In genomic region chr5:14158890-14159666, GRCh38 we compare ENCODE assay signal across 17 cellular contexts. TPM values are rescaled to one million over a fixed set of nuclear protein-coding genes. Genes with fewer than 3 reads are reported as not detected.
A peak's percentile ranks its signal among the peaks of the same experiment; 100 is the strongest.
DNase-seq lines count a peak whose midpoint lies in the region; TF ChIP-seq lines count a peak whose summit lies in the region.
"Had no signal": no experiment of that assay in that cellular context is flagged by ENCODE, and none has a peak within 500 bp of the region (broad histone marks: within the 10 kb centered on the region; RNA-seq: fewer than 3 reads in every experiment).

No MANE protein-coding gene starts in this region.

- WGBS in GM23248 (ENCODE audit: low coverage in 1 of 2, low lambda C conversion rate in 2 of 2, missing lambda C conversion rate in 2 of 2), 2 experiments, result 93 to 94% methylated on average over 11 of the region's 11 CpGs
- WGBS in smooth muscle cell (ENCODE audit: low lambda C conversion rate), result 80% methylated on average over 11 of the region's 11 CpGs

- TF ChIP-seq CTCF in fibroblast of lung (conservative IDR thresholded peaks at IDR 0.05 in 1 of 2, IDR thresholded peaks at IDR 0.05 in 1 of 2; ENCODE audit: low read depth in 1 of 2, low read length in 2 of 2), result no peak
- no peak for TF ChIP-seq CTCF in smooth muscle cell (IDR thresholded peaks at IDR 0.05; ENCODE audit: borderline replicate concordance, insufficient read depth, poor library complexity, severe bottlenecking)

- no peak overlapping the region for H3K27ac Mint-ChIP-seq in activated T-helper 2 cell treated with anti-CD3 and anti-CD28 coated beads, Interferon-gamma antibody, Interleukin-2, Interleukin-4, amounts not matched to agents 10 μg/mL and 5 μg/mL and 100 μg/mL, durations not matched to agents 14 hours and 24 hours and 36 hours

- H3K4me2 ChIP-seq in GM23248 (ENCODE audit: unreplicated experiment) (no peak overlapping the region), fibroblast of lung (ENCODE audit: extremely low read depth, insufficient read depth, low read length) (no peak overlapping the region), smooth muscle cell (no peak overlapping the region)
- H3K4me2 ChIP-seq: KMS-11 had no signal

- H3K79me2 ChIP-seq in GM23248 (ENCODE audit: insufficient read depth) (peaks cover 94% of the 10 kb centered on the region), fibroblast of lung (ENCODE audit: control insufficient read depth, insufficient read depth, low read length) (peaks cover 93% of the 10 kb centered on the region), smooth muscle cell (ENCODE audit: low read depth) (peaks cover 87% of the 10 kb centered on the region)

- H3K27me3 Mint-ChIP-seq in activated T-helper 2 cell treated with anti-CD3 and anti-CD28 coated beads, Interferon-gamma antibody, Interleukin-2, Interleukin-4, amounts not matched to agents 10 μg/mL and 5 μg/mL and 100 μg/mL, durations not matched to agents 14 hours and 24 hours and 36 hours (ENCODE audit: low read depth), result no peaks in the 10 kb centered on the region

- no peak overlapping the region for H3K4me3 Mint-ChIP-seq in activated T-helper 2 cell treated with anti-CD3 and anti-CD28 coated beads, Interferon-gamma antibody, Interleukin-2, Interleukin-4, amounts not matched to agents 10 μg/mL and 5 μg/mL and 100 μg/mL, durations not matched to agents 14 hours and 24 hours and 36 hours (ENCODE audit: low read depth)

- H3F3A ChIP-seq in GM23248 (ENCODE audit: insufficient read depth) (peaks cover 97% of the 10 kb centered on the region), smooth muscle cell (ENCODE audit: low read depth) (peaks cover 37% of the 10 kb centered on the region)

- H3K4me1 ChIP-seq in GM23248 (ENCODE audit: insufficient read depth) (peaks cover 66% of the 10 kb centered on the region), fibroblast of lung (ENCODE audit: control insufficient read depth, extremely low read depth, insufficient read depth, low read length) (peaks cover 38% of the 10 kb centered on the region), smooth muscle cell (ENCODE audit: low read depth) (peaks cover 29% of the 10 kb centered on the region)

- H3K9me3 ChIP-seq in GM23248 (ENCODE audit: low read depth) (no peaks in the 10 kb centered on the region), fibroblast of lung (ENCODE audit: control insufficient read depth, insufficient read depth, low read depth, low read length) (no peaks in the 10 kb centered on the region), smooth muscle cell (replicated peaks; ENCODE audit: low read depth) (no peaks in the 10 kb centered on the region)

- H3K36me3 ChIP-seq in GM23248 (ENCODE audit: low read depth), result peaks cover 10% of the 10 kb centered on the region
- no peaks in the 10 kb centered on the region for H3K36me3 ChIP-seq in fibroblast of lung (ENCODE audit: control insufficient read depth, insufficient read depth, low read length)
- H3K36me3 ChIP-seq in smooth muscle cell (ENCODE audit: low read depth), result peaks cover 2% of the 10 kb centered on the region

- H4K20me1 ChIP-seq in GM23248 (ENCODE audit: insufficient read depth) (peaks cover 28% of the 10 kb centered on the region), fibroblast of lung (ENCODE audit: control insufficient read depth, extremely low read depth, insufficient read depth, low read length) (peaks cover 2% of the 10 kb centered on the region), smooth muscle cell (ENCODE audit: low read depth) (peaks cover 84% of the 10 kb centered on the region)

- H3K9ac ChIP-seq in GM23248 (no peak overlapping the region), fibroblast of lung (ENCODE audit: insufficient read depth, low read length) (no peak overlapping the region), smooth muscle cell (ENCODE audit: low read depth) (no peak overlapping the region)
- H3K9ac ChIP-seq: KMS-11 had no signal

- H3K4me1 Mint-ChIP-seq in activated T-helper 2 cell treated with anti-CD3 and anti-CD28 coated beads, Interferon-gamma antibody, Interleukin-2, Interleukin-4, amounts not matched to agents 10 μg/mL and 5 μg/mL and 100 μg/mL, durations not matched to agents 14 hours and 24 hours and 36 hours (ENCODE audit: low read depth), result no peaks in the 10 kb centered on the region

- no peaks in the 10 kb centered on the region for H3K27me3 ChIP-seq in GM23248 (replicated peaks; ENCODE audit: insufficient read depth)
- no peaks in the 10 kb centered on the region for H3K27me3 ChIP-seq in fibroblast of lung (ENCODE audit: control insufficient read depth, insufficient read depth, low read length)
- no peaks in the 10 kb centered on the region for H3K27me3 ChIP-seq in smooth muscle cell (ENCODE audit: low read depth)
- H3K27me3 ChIP-seq: MG63 had no signal

- H3K9me3 Mint-ChIP-seq in activated T-helper 2 cell treated with anti-CD3 and anti-CD28 coated beads, Interferon-gamma antibody, Interleukin-2, Interleukin-4, amounts not matched to agents 10 μg/mL and 5 μg/mL and 100 μg/mL, durations not matched to agents 14 hours and 24 hours and 36 hours, result no peaks in the 10 kb centered on the region

- no peaks in the 10 kb centered on the region for H3K36me3 Mint-ChIP-seq in activated T-helper 2 cell treated with anti-CD3 and anti-CD28 coated beads, Interferon-gamma antibody, Interleukin-2, Interleukin-4, amounts not matched to agents 10 μg/mL and 5 μg/mL and 100 μg/mL, durations not matched to agents 14 hours and 24 hours and 36 hours (ENCODE audit: low read depth)

- H3K9me2 ChIP-seq in GM23248 (ENCODE audit: insufficient read depth), result no peaks in the 10 kb centered on the region

- intact Hi-C loops in activated T-helper 2 cell treated with anti-CD3 and anti-CD28 coated beads, Interferon-gamma antibody, Interleukin-2, Interleukin-4, amounts not matched to agents 10 μg/mL and 5 μg/mL and 100 μg/mL, durations not matched to agents 14 hours and 24 hours and 36 hours (cut with micrococcal nuclease), result no loop called here

- H3K27ac ChIP-seq in GM23248, result peak overlapping the region; percentile 94
- peak overlapping the region; percentile 88 for H3K27ac ChIP-seq in fibroblast of lung (ENCODE audit: insufficient read depth, low read length)
- peak overlapping the region; percentile 99 for H3K27ac ChIP-seq in smooth muscle cell (ENCODE audit: low read depth)
- H3K27ac ChIP-seq: HL-60, KMS-11 had no signal

- H3K4me3 ChIP-seq in GM23248 (no peak overlapping the region), fibroblast of lung (replicated peaks in 1 of 4; ENCODE audit: control extremely low read depth in 1 of 4, insufficient read depth in 1 of 4, low read depth in 3 of 4, low read length in 4 of 4) (no peak overlapping the region), smooth muscle cell (no peak overlapping the region)
- H3K4me3 ChIP-seq: MG63 had no signal

- no peak for DNase-seq in GM23248
- DNase-seq in RPMI8226, result peak; percentile 56
- DNase-seq in fibroblast of lung (ENCODE audit: low read depth in 2 of 2), result no peak
- DNase-seq in smooth muscle cell (lab: John Stamatoyannopoulos, UW; ENCODE audit: unreplicated experiment), result no peak
- DNase-seq in activated T-helper 2 cell treated with anti-CD3 and anti-CD28 coated beads, Interferon-gamma antibody, Interleukin-2, Interleukin-4, amounts not matched to agents 10 μg/mL and 5 μg/mL and 100 μg/mL, durations not matched to agents 14 hours and 24 hours and 36 hours (ENCODE audit: low spot score), result no peak
- no peak for DNase-seq in NCI-H774 (lab: John Stamatoyannopoulos, UW)
- no peak for DNase-seq in HT-29 (ENCODE audit: low spot score)
- no peak for DNase-seq in NCI-H446 (lab: John Stamatoyannopoulos, UW)
- DNase-seq: HCEC 1CT, MG63, NCI-H1092 treated with DMSO at 0.1 percent for 48 hours, NCI-H187, NCI-H446 treated with DMSO at 0.1 percent for 48 hours, NCI-H748 treated with DMSO at 0.1 percent for 48 hours, SHP77 treated with DMSO at 0.1 percent for 48 hours had no signal

- H2AFZ ChIP-seq in GM23248 (no peak overlapping the region), fibroblast of lung (ENCODE audit: low read length) (no peak overlapping the region), smooth muscle cell (ENCODE audit: low read depth) (no peak overlapping the region)

- in situ Hi-C loops in GM23248 (cut with MboI), result no loop called here

RNA-seq across cellular contexts. Expression of gene TRIO, which starts 15.9 kb away (rescaled TPM):
- 171 and 198 TPM in 2 replicates for total RNA-seq in GM23248 (2014; rRNA removed; shearing (Covaris generic))
- polyA plus RNA-seq in GM23248 (2016; fragmentation: Nextera tagmentation; extraction: Ambion mirVana), result 19.0 and 28.1 TPM in 2 replicates
- 139 and 281 TPM in 2 replicates for total RNA-seq in fibroblast of lung
- 120 and 134 TPM in 2 replicates for polyA plus RNA-seq in fibroblast of lung
- polyA plus RNA-seq in fibroblast of lung (2012), result 77.4 and 100 TPM in 2 replicates
- polyA minus RNA-seq in fibroblast of lung (ENCODE audit: low replicate concordance), result 721 and 815 TPM in 2 replicates
- 109 and 118 TPM in 2 replicates for total RNA-seq in smooth muscle cell
- 10.2 and 30.3 TPM in 2 replicates for polyA plus RNA-seq in smooth muscle cell
- total RNA-seq in activated T-helper 2 cell treated with anti-CD3 and anti-CD28 coated beads, Interferon-gamma antibody, Interleukin-2, Interleukin-4, amounts not matched to agents 10 μg/mL and 5 μg/mL and 100 μg/mL, durations not matched to agents 14 hours and 24 hours and 36 hours, result 28.7 and 30.1 TPM in 2 replicates
- 96.9 and 104 TPM in 2 replicates for total RNA-seq in HT-29 (2014; rRNA removed; shearing (Covaris generic))
